Comparison of ENCODE assay signal across 23 cellular contexts in the genomic region with DNA sequence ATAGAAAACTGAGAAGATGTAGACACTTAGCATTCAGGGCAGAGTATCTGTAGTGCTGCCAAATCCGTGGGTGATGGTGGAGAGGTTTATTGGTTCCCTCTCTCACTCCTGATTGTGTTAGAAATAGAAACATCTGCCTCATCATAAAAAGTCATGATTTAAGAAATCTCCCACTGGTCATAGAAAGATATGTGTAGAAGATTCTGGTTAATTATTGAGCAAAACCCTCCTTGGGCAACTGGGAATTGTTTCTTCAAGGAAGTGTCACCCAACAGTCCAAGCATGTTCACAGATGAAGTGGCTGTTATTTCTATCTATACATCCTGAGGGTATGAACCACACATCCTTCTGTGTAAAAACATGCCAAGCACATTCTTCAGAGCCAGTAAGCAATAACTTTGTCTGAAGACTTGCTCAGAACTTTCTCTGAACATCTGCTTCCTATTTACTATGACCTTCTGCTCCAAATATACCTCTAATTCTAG. TPM values are rescaled to one million over a fixed set of nuclear protein-coding genes. Genes with fewer than 3 reads are reported as not detected.
DNase-seq lines count a peak whose midpoint lies in the region; ATAC-seq and TF ChIP-seq lines count a peak whose summit lies in the region.
"Had no signal": no experiment of that assay in that cellular context is flagged by ENCODE, and none has a peak within 500 bp of the region (broad histone marks: within the 10 kb centered on the region; RNA-seq: fewer than 3 reads in every experiment).

No MANE protein-coding gene starts in this region.

- DNase-seq in GM04504 (ENCODE audit: low read depth): peak; percentile 77
- peak; percentile 81 for DNase-seq in adipocyte (ENCODE audit: low read depth)
- DNase-seq in fibroblast of the aortic adventitia (ENCODE audit: low read depth): peak; percentile 61
- DNase-seq in smooth muscle cell (lab: John Stamatoyannopoulos, UW; ENCODE audit: unreplicated experiment): no peak
- DNase-seq in activated T-helper 1 cell treated with anti-CD3 and anti-CD28 coated beads, Interleukin-12 subunit alpha, Interleukin-12 subunit beta, Interleukin-2, Interleukin-4 antibody, amounts not matched to agents 30 ng/mL and 10 ng/mL and 1 ng/mL, durations not matched to agents 14 hours and 24 hours and 36 hours (ENCODE audit: low spot score): no peak
- DNase-seq: activated B cell treated with CpG ODN at 0.5 μM for 24 hours; BE2C; Calu3; erythroblast; GF-D8; heart left ventricle; MM.1S; NCI-H1694 treated with DMSO at 0.1 percent for 48 hours; nucleus accumbens; PC-9; SJCRH30; stimulated activated CD4-positive, alpha-beta T cell treated with anti-CD3 and anti-CD28 coated beads, Interleukin-15, amount 100 ng/mL, for 24 hours had no signal

- H3K27me3 Mint-ChIP-seq in activated T-helper 1 cell treated with anti-CD3 and anti-CD28 coated beads, Interleukin-12 subunit alpha, Interleukin-12 subunit beta, Interleukin-2, Interleukin-4 antibody, amounts not matched to agents 30 ng/mL and 10 ng/mL and 1 ng/mL, durations not matched to agents 14 hours and 24 hours and 36 hours (ENCODE audit: insufficient read depth): peaks cover 5% of the 10 kb centered on the region

- 52% methylated on average over 1 of the region's 1 CpG for WGBS in smooth muscle cell (ENCODE audit: low lambda C conversion rate)

- no peaks in the 10 kb centered on the region for H3K79me2 ChIP-seq in smooth muscle cell (ENCODE audit: low read depth)

- H3K9me3 ChIP-seq in adipocyte (ENCODE audit: control insufficient read depth, low read length): no peaks in the 10 kb centered on the region
- no peaks in the 10 kb centered on the region for H3K9me3 ChIP-seq in smooth muscle cell (replicated peaks; ENCODE audit: low read depth)
- H3K9me3 ChIP-seq: BE2C, heart left ventricle, right atrium auricular region, SJCRH30, suprapubic skin had no signal

- TF ChIP-seq CTCF in fibroblast of the aortic adventitia (IDR thresholded peaks at IDR 0.05; ENCODE audit: insufficient read depth, low read length): no peak
- TF ChIP-seq CTCF in smooth muscle cell (IDR thresholded peaks at IDR 0.05; ENCODE audit: borderline replicate concordance, insufficient read depth, poor library complexity, severe bottlenecking): no peak

- H3K9ac ChIP-seq in adipocyte (ENCODE audit: low read length): no peak overlapping the region
- H3K9ac ChIP-seq in smooth muscle cell (ENCODE audit: low read depth): no peak overlapping the region

- no peak overlapping the region for H3K27ac Mint-ChIP-seq in activated T-helper 1 cell treated with anti-CD3 and anti-CD28 coated beads, Interleukin-12 subunit alpha, Interleukin-12 subunit beta, Interleukin-2, Interleukin-4 antibody, amounts not matched to agents 30 ng/mL and 10 ng/mL and 1 ng/mL, durations not matched to agents 14 hours and 24 hours and 36 hours
- H3K27ac Mint-ChIP-seq: activated B cell treated with CpG ODN at 0.5 μM for 24 hours had no signal

- peaks cover 12% of the 10 kb centered on the region for H3K36me3 ChIP-seq in adipocyte (ENCODE audit: control insufficient read depth, insufficient read depth, low read length, severe bottlenecking)
- no peaks in the 10 kb centered on the region for H3K36me3 ChIP-seq in smooth muscle cell (ENCODE audit: low read depth)
- H3K36me3 ChIP-seq: right atrium auricular region, suprapubic skin had no signal

- peaks cover 24% of the 10 kb centered on the region for H3K4me1 Mint-ChIP-seq in activated T-helper 1 cell treated with anti-CD3 and anti-CD28 coated beads, Interleukin-12 subunit alpha, Interleukin-12 subunit beta, Interleukin-2, Interleukin-4 antibody, amounts not matched to agents 30 ng/mL and 10 ng/mL and 1 ng/mL, durations not matched to agents 14 hours and 24 hours and 36 hours (ENCODE audit: low read depth)
- H3K4me1 Mint-ChIP-seq: activated B cell treated with CpG ODN at 0.5 μM for 24 hours had no signal

- H3K27ac ChIP-seq in smooth muscle cell (ENCODE audit: low read depth): peak overlapping the region; percentile 43
- H3K27ac ChIP-seq: heart left ventricle, PC-9, right atrium auricular region, SJCRH30, suprapubic skin had no signal

- H3K4me3 Mint-ChIP-seq in activated T-helper 1 cell treated with anti-CD3 and anti-CD28 coated beads, Interleukin-12 subunit alpha, Interleukin-12 subunit beta, Interleukin-2, Interleukin-4 antibody, amounts not matched to agents 30 ng/mL and 10 ng/mL and 1 ng/mL, durations not matched to agents 14 hours and 24 hours and 36 hours: no peak overlapping the region
- H3K4me3 Mint-ChIP-seq: activated B cell treated with CpG ODN at 0.5 μM for 24 hours had no signal

- intact Hi-C loops in activated T-helper 1 cell treated with anti-CD3 and anti-CD28 coated beads, Interleukin-12 subunit alpha, Interleukin-12 subunit beta, Interleukin-2, Interleukin-4 antibody, amounts not matched to agents 30 ng/mL and 10 ng/mL and 1 ng/mL, durations not matched to agents 14 hours and 24 hours and 36 hours (cut with micrococcal nuclease): loop anchor here (5.0 kb wide), 2 partner anchors 104 to 191 kb away; no protein-coding TSS in a partner anchor

- ATAC-seq in HG02840 (IDR thresholded peaks at IDR 0.05; ENCODE audit: low FRiP score, unreplicated experiment) (no peak), GM18520 (IDR thresholded peaks at IDR 0.05; ENCODE audit: unreplicated experiment) (no peak)
- ATAC-seq: heart left ventricle had no signal

- H3K36me3 Mint-ChIP-seq in activated T-helper 1 cell treated with anti-CD3 and anti-CD28 coated beads, Interleukin-12 subunit alpha, Interleukin-12 subunit beta, Interleukin-2, Interleukin-4 antibody, amounts not matched to agents 30 ng/mL and 10 ng/mL and 1 ng/mL, durations not matched to agents 14 hours and 24 hours and 36 hours (ENCODE audit: low read depth): no peaks in the 10 kb centered on the region

- H3K4me2 ChIP-seq in smooth muscle cell: peak overlapping the region; percentile 9
- H3K4me2 ChIP-seq: PC-9 had no signal

- H3K4me1 ChIP-seq in adipocyte (ENCODE audit: control insufficient read depth, insufficient read depth, low read length): peaks cover 29% of the 10 kb centered on the region
- H3K4me1 ChIP-seq in smooth muscle cell (ENCODE audit: low read depth): peaks cover 32% of the 10 kb centered on the region
- H3K4me1 ChIP-seq: BE2C, heart left ventricle, right atrium auricular region, SJCRH30, suprapubic skin had no signal

- H3K4me3 ChIP-seq in adipocyte (ENCODE audit: low read length): no peak overlapping the region
- H3K4me3 ChIP-seq in fibroblast of the aortic adventitia (ENCODE audit: low read depth, low read length): no peak overlapping the region
- no peak overlapping the region for H3K4me3 ChIP-seq in smooth muscle cell
- H3K4me3 ChIP-seq: heart left ventricle, PC-9, right atrium auricular region, SJCRH30, suprapubic skin had no signal

- H2AFZ ChIP-seq in smooth muscle cell (ENCODE audit: low read depth): no peak overlapping the region
- H2AFZ ChIP-seq: PC-9 had no signal

- H3K27me3 ChIP-seq in adipocyte (replicated peaks; ENCODE audit: control insufficient read depth, insufficient read depth, low read length) (no peaks in the 10 kb centered on the region), smooth muscle cell (ENCODE audit: low read depth) (no peaks in the 10 kb centered on the region)
- H3K27me3 ChIP-seq: BE2C, heart left ventricle, right atrium auricular region, SJCRH30, suprapubic skin had no signal

- H4K20me1 ChIP-seq in smooth muscle cell (ENCODE audit: low read depth): no peaks in the 10 kb centered on the region

- no peaks in the 10 kb centered on the region for H3K9me3 Mint-ChIP-seq in activated T-helper 1 cell treated with anti-CD3 and anti-CD28 coated beads, Interleukin-12 subunit alpha, Interleukin-12 subunit beta, Interleukin-2, Interleukin-4 antibody, amounts not matched to agents 30 ng/mL and 10 ng/mL and 1 ng/mL, durations not matched to agents 14 hours and 24 hours and 36 hours
- H3K9me3 Mint-ChIP-seq: activated B cell treated with CpG ODN at 0.5 μM for 24 hours had no signal

- H3F3A ChIP-seq in smooth muscle cell (ENCODE audit: low read depth): peaks cover 26% of the 10 kb centered on the region

RNA-seq across cellular contexts. Expression of gene CHRNA1, which starts 33.6 kb away (rescaled TPM):
- total RNA-seq in fibroblast of the aortic adventitia (ENCODE audit: low replicate concordance) (not detected in 2 replicates), smooth muscle cell (1.0 and 1.3 TPM in 2 replicates)
- polyA plus RNA-seq in smooth muscle cell: 1.2 and 3.1 TPM in 2 replicates
- not detected in 2 replicates for total RNA-seq in activated T-helper 1 cell treated with anti-CD3 and anti-CD28 coated beads, Interleukin-12 subunit alpha, Interleukin-12 subunit beta, Interleukin-2, Interleukin-4 antibody, amounts not matched to agents 30 ng/mL and 10 ng/mL and 1 ng/mL, durations not matched to agents 14 hours and 24 hours and 36 hours
- total RNA-seq: activated B cell treated with CpG ODN at 0.5 μM for 24 hours; bronchial epithelial cell; Calu3; PC-9; suprapubic skin; T-helper 2 cell treated with Interferon-gamma antibody and Interleukin-4, amounts not matched to agents 100 ng/mL and 5 ng/mL, for 36 hours had no signal

Comparison
In these comparisons a context has a peak if more than half of its experiments do, and no peak if none do; other contexts are left out.
1. DNase-seq: peak in GM04504 (single experiment), adipocyte (single experiment) and fibroblast of the aortic adventitia (single experiment); none in smooth muscle cell (single experiment) and activated T-helper 1 cell treated with anti-CD3 and anti-CD28 coated beads, Interleukin-12 subunit alpha, Interleukin-12 subunit beta, Interleukin-2, Interleukin-4 antibody, amounts not matched to agents 30 ng/mL and 10 ng/mL and 1 ng/mL, durations not matched to agents 14 hours and 24 hours and 36 hours (single experiment).